Comparison of ENCODE assay signal across 1 cellular context in genomic region chrX:47232197-47232802, GRCh38.
A peak's percentile ranks its signal among the peaks of the same experiment; 100 is the strongest.
TF ChIP-seq lines count a peak whose summit lies in the region.

No MANE protein-coding gene starts in this region.

TF ChIP-seq in K562, 482 proteins besides CTCF, POLR2A, EP300 and RAD21 (continued from another document):
- TF ChIP-seq ARID4B (CRISPR knock-in tag; IDR thresholded peaks at IDR 0.05) = 0 out of 2 replicates have a peak, but pooled peaks have one; percentile 8
- TF ChIP-seq PYGO2 (tag; IDR thresholded peaks at IDR 0.05) = no peak
- TF ChIP-seq ZFP30 (CRISPR knock-in tag; IDR thresholded peaks at IDR 0.05; ENCODE audit: borderline replicate concordance) = no peak
